1 cellular context compared by ENCODE assay signal in the genomic region with DNA sequence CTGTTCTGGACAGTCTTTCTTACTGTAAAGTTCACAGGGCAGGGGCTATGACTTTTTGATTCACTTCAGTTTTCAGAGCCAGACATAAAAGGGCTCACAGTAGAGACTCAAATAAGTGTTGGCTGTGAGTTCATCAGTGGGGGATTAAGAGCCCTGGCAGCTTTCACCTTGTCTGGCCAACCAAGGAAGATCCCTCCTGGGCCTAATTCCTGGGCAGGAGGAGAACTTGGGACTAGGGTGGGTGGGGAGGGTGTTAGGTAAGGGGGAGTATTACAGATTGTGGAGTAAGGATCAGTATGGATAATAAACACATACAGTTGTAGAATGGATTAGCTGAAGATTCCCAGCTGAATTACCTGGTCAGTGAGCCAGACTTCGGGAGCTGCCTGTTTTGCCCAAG.
TF ChIP-seq lines count a peak whose summit lies in the region.

No MANE protein-coding gene starts in this region.

TF ChIP-seq in WTC11, 78 proteins besides CTCF, POLR2A, EP300 and RAD21 (continued from another document):
- no peak for TF ChIP-seq TEAD1 (CRISPR knock-in tag; IDR thresholded peaks at IDR 0.05)
